In genomic region chr6:142912125-142912524, GRCh38 we compare ENCODE assay signal across 13 cellular contexts. TPM values are rescaled to one million over a fixed set of nuclear protein-coding genes. Genes with fewer than 3 reads are reported as not detected.
A peak's percentile ranks its signal among the peaks of the same experiment; 100 is the strongest.
DNase-seq lines count a peak whose midpoint lies in the region; ATAC-seq and TF ChIP-seq lines count a peak whose summit lies in the region.
"Had no signal": no experiment of that assay in that cellular context is flagged by ENCODE, and none has a peak within 500 bp of the region (broad histone marks: within the 10 kb centered on the region; RNA-seq: fewer than 3 reads in every experiment).

No MANE protein-coding gene starts in this region.

- H3K4me3 Mint-ChIP-seq in activated T-cell treated with anti-CD3 and anti-CD28 coated beads, Interleukin-2, amount 50 U/mL, for 72 hours = peak overlapping the region in 1 of 2 donors; percentile 78
- peak overlapping the region; percentile 75 to 83 (median 79) for H3K4me3 Mint-ChIP-seq in T-cell

- H3K36me3 ChIP-seq in effector memory CD4-positive, alpha-beta T cell (ENCODE audit: control insufficient read depth, insufficient read depth, low read length) = no peaks in the 10 kb centered on the region
- no peaks in the 10 kb centered on the region for H3K36me3 ChIP-seq in spleen

- WGBS in spleen, 5 donors = 86 to 94% (median 90%) methylated on average over 4 of the region's 4 CpGs

- CTCF ChIA-PET in T-cell (lab: Charles Lee) = interaction anchor here in 1 of 2 donors (0.6 to 0.8 kb wide), 2 partner anchors 16 to 27 kb away, joined by 3 read pairs; no protein-coding TSS in a partner anchor

- H3K27me3 ChIP-seq in effector memory CD4-positive, alpha-beta T cell (replicated peaks; ENCODE audit: control insufficient read depth, insufficient read depth, low read length, poor library complexity, severe bottlenecking) = no peaks in the 10 kb centered on the region
- H3K27me3 ChIP-seq in spleen (replicated peaks in 1 of 7) = no peaks in the 10 kb centered on the region
- H3K27me3 ChIP-seq: heart right ventricle had no signal

- no peak overlapping the region for H3K4me3 ChIP-seq in effector memory CD4-positive, alpha-beta T cell (ENCODE audit: insufficient read depth, low read depth, low read length, poor library complexity, severe bottlenecking)
- no peak overlapping the region for H3K4me3 ChIP-seq in spleen
- H3K4me3 ChIP-seq: heart right ventricle had no signal

- H3K4me1 ChIP-seq in effector memory CD4-positive, alpha-beta T cell (ENCODE audit: control insufficient read depth, insufficient read depth, low read length, poor library complexity, severe bottlenecking) = peaks cover 36% of the 10 kb centered on the region
- peaks cover 0 to 81% (median 22%) of the 10 kb centered on the region in 6 donors for H3K4me1 ChIP-seq in spleen

- ATAC-seq in activated T-cell treated with anti-CD3 and anti-CD28 coated beads, Interleukin-2, amount 50 U/mL, for 72 hours (replicated peaks in 1 of 2) = no peak
- ATAC-seq in T-cell (replicated peaks in 1 of 4) = no peak
- ATAC-seq: heart right ventricle, HepG2 had no signal

- no peak for TF ChIP-seq POLR2A in spleen (IDR thresholded peaks at IDR 0.05)

- no peaks in the 10 kb centered on the region for H3K9me3 Mint-ChIP-seq in activated T-cell treated with anti-CD3 and anti-CD28 coated beads, Interleukin-2, amount 50 U/mL, for 72 hours
- H3K9me3 Mint-ChIP-seq in T-cell = no peaks in the 10 kb centered on the region

- H3K27me3 Mint-ChIP-seq in activated T-cell treated with anti-CD3 and anti-CD28 coated beads, Interleukin-2, amount 50 U/mL, for 72 hours (ENCODE audit: low read depth) = no peaks in the 10 kb centered on the region
- H3K27me3 Mint-ChIP-seq in T-cell = no peaks in the 10 kb centered on the region

- H3K27ac ChIP-seq in effector memory CD4-positive, alpha-beta T cell (ENCODE audit: insufficient read depth, low read length, poor library complexity, severe bottlenecking) = peak overlapping the region; percentile 82
- peak overlapping the region in 5 of 8 donors; percentile 77 to 90 (median 84) for H3K27ac ChIP-seq in spleen

- intact Hi-C loops in spleen (cut with DNase I; ENCODE audit: low total_unique reads) = no loop called here

- peaks cover 3 to 7% of the 10 kb centered on the region in 2 donors for H3K36me3 Mint-ChIP-seq in activated T-cell treated with anti-CD3 and anti-CD28 coated beads, Interleukin-2, amount 50 U/mL, for 72 hours (ENCODE audit: insufficient read depth in 2 of 2)
- H3K36me3 Mint-ChIP-seq in T-cell = peaks cover 17% of the 10 kb centered on the region

- DNase-seq in activated T-cell treated with anti-CD3 and anti-CD28 coated beads, Interleukin-2, amount 50 U/mL, for 72 hours = no peak
- DNase-seq in activated T-cell treated with anti-CD3 and anti-CD28 coated beads, Interleukin-2, amount 50 U/mL, for 48 hours = no peak
- DNase-seq in T-cell = no peak
- DNase-seq in effector memory CD4-positive, alpha-beta T cell = no peak
- DNase-seq in spleen = no peak
- no peak for DNase-seq in GM03348 (ENCODE audit: low spot score)
- no peak for DNase-seq in AG08395 (ENCODE audit: low spot score)
- DNase-seq in OCI-M2 (lab: John Stamatoyannopoulos, UW; ENCODE audit: unreplicated experiment) = no peak
- DNase-seq: heart right ventricle, MM.1S, NCI-H1694, Right ventricle myocardium superior had no signal

- H3K9me3 ChIP-seq in effector memory CD4-positive, alpha-beta T cell (ENCODE audit: control insufficient read depth, low read length) = no peaks in the 10 kb centered on the region
- H3K9me3 ChIP-seq in spleen = no peaks in the 10 kb centered on the region
- H3K9me3 ChIP-seq: heart right ventricle had no signal

- H3K27ac Mint-ChIP-seq in activated T-cell treated with anti-CD3 and anti-CD28 coated beads, Interleukin-2, amount 50 U/mL, for 72 hours = peak overlapping the region; percentile 96
- peak overlapping the region; percentile 99 for H3K27ac Mint-ChIP-seq in T-cell

- POLR2A ChIA-PET in T-cell (lab: Charles Lee) = no interaction called here

- no peak for TF ChIP-seq CTCF in spleen (IDR thresholded peaks at IDR 0.05 in 8 of 11, conservative IDR thresholded peaks at IDR 0.05 in 3 of 11)

- H3K4me1 Mint-ChIP-seq in activated T-cell treated with anti-CD3 and anti-CD28 coated beads, Interleukin-2, amount 50 U/mL, for 72 hours (ENCODE audit: low read depth) = peaks cover 96% of the 10 kb centered on the region
- peaks cover 91 to 93% (median 93%) of the 10 kb centered on the region in 3 donors for H3K4me1 Mint-ChIP-seq in T-cell

RNA-seq across cellular contexts. Expression of gene HIVEP2, which starts 32.9 kb away (rescaled TPM):
- 10 to 100 TPM; 25.8 to 30.8 TPM for total RNA-seq in activated T-cell treated with anti-CD3 and anti-CD28 coated beads, Interleukin-2, amount 50 U/mL, for 72 hours
- 10 to 100 TPM; 71.4 to 81.4 (median 75.2) TPM for total RNA-seq in T-cell
- 10 to 100 TPM; 26.8 to 41.3 (median 32.7) TPM for total RNA-seq in spleen
- 1 to 10 TPM; 2.5 to 3.2 (median 3.0) TPM for polyA plus RNA-seq in spleen
